ENCODE assay signal across 1 cellular context in genomic region chr1:151008244-151009205, GRCh38.
TF ChIP-seq lines count a peak whose summit lies in the region.

A gene with protein sequence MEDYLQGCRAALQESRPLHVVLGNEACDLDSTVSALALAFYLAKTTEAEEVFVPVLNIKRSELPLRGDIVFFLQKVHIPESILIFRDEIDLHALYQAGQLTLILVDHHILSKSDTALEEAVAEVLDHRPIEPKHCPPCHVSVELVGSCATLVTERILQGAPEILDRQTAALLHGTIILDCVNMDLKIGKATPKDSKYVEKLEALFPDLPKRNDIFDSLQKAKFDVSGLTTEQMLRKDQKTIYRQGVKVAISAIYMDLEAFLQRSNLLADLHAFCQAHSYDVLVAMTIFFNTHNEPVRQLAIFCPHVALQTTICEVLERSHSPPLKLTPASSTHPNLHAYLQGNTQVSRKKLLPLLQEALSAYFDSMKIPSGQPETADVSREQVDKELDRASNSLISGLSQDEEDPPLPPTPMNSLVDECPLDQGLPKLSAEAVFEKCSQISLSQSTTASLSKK (plus strand): TSS chr1:151008449. CDS start chr1:151008633, 184 bp downstream.

TF ChIP-seq in K562, 482 proteins besides CTCF, POLR2A, EP300 and RAD21 (continued from another document and continues in another):
- TF ChIP-seq, protein P1, sequence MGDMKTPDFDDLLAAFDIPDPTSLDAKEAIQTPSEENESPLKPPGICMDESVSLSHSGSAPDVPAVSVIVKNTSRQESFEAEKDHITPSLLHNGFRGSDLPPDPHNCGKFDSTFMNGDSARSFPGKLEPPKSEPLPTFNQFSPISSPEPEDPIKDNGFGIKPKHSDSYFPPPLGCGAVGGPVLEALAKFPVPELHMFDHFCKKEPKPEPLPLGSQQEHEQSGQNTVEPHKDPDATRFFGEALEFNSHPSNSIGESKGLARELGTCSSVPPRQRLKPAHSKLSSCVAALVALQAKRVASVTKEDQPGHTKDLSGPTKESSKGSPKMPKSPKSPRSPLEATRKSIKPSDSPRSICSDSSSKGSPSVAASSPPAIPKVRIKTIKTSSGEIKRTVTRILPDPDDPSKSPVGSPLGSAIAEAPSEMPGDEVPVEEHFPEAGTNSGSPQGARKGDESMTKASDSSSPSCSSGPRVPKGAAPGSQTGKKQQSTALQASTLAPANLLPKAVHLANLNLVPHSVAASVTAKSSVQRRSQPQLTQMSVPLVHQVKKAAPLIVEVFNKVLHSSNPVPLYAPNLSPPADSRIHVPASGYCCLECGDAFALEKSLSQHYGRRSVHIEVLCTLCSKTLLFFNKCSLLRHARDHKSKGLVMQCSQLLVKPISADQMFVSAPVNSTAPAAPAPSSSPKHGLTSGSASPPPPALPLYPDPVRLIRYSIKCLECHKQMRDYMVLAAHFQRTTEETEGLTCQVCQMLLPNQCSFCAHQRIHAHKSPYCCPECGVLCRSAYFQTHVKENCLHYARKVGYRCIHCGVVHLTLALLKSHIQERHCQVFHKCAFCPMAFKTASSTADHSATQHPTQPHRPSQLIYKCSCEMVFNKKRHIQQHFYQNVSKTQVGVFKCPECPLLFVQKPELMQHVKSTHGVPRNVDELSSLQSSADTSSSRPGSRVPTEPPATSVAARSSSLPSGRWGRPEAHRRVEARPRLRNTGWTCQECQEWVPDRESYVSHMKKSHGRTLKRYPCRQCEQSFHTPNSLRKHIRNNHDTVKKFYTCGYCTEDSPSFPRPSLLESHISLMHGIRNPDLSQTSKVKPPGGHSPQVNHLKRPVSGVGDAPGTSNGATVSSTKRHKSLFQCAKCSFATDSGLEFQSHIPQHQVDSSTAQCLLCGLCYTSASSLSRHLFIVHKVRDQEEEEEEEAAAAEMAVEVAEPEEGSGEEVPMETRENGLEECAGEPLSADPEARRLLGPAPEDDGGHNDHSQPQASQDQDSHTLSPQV (IDR thresholded peaks at IDR 0.05) = no peak
- TF ChIP-seq, protein P2, sequence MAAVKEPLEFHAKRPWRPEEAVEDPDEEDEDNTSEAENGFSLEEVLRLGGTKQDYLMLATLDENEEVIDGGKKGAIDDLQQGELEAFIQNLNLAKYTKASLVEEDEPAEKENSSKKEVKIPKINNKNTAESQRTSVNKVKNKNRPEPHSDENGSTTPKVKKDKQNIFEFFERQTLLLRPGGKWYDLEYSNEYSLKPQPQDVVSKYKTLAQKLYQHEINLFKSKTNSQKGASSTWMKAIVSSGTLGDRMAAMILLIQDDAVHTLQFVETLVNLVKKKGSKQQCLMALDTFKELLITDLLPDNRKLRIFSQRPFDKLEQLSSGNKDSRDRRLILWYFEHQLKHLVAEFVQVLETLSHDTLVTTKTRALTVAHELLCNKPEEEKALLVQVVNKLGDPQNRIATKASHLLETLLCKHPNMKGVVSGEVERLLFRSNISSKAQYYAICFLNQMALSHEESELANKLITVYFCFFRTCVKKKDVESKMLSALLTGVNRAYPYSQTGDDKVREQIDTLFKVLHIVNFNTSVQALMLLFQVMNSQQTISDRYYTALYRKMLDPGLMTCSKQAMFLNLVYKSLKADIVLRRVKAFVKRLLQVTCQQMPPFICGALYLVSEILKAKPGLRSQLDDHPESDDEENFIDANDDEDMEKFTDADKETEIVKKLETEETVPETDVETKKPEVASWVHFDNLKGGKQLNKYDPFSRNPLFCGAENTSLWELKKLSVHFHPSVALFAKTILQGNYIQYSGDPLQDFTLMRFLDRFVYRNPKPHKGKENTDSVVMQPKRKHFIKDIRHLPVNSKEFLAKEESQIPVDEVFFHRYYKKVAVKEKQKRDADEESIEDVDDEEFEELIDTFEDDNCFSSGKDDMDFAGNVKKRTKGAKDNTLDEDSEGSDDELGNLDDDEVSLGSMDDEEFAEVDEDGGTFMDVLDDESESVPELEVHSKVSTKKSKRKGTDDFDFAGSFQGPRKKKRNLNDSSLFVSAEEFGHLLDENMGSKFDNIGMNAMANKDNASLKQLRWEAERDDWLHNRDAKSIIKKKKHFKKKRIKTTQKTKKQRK (IDR thresholded peaks at IDR 0.05; ENCODE audit: borderline replicate concordance, low read depth, low read length) = no peak
- no peak for TF ChIP-seq SMAD2 (IDR thresholded peaks at IDR 0.05; ENCODE audit: low read depth, low read length)
- TF ChIP-seq, protein P3, sequence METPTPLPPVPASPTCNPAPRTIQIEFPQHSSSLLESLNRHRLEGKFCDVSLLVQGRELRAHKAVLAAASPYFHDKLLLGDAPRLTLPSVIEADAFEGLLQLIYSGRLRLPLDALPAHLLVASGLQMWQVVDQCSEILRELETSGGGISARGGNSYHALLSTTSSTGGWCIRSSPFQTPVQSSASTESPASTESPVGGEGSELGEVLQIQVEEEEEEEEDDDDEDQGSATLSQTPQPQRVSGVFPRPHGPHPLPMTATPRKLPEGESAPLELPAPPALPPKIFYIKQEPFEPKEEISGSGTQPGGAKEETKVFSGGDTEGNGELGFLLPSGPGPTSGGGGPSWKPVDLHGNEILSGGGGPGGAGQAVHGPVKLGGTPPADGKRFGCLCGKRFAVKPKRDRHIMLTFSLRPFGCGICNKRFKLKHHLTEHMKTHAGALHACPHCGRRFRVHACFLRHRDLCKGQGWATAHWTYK (CRISPR knock-in tag; IDR thresholded peaks at IDR 0.05) = peak; percentile 56; the same call in 1 of the 2 replicates
- 0 out of 2 replicates have a peak, but pooled peaks have one; percentile 29 for TF ChIP-seq THAP12 (CRISPR knock-in tag; IDR thresholded peaks at IDR 0.05)
- no peak; the same call in none of the 2 replicates for TF ChIP-seq SMAD4 (CRISPR knock-in tag; conservative IDR thresholded peaks at IDR 0.05)
- no peak; the same call in 1 of the 2 replicates for TF ChIP-seq CBFB (CRISPR knock-in tag; IDR thresholded peaks at IDR 0.05)
- TF ChIP-seq ZNF324 (CRISPR knock-in tag; IDR thresholded peaks at IDR 0.05) = no peak
- no peak for TF ChIP-seq ZNF644 (tag; IDR thresholded peaks at IDR 0.05; ENCODE audit: low read depth)
- TF ChIP-seq GABPB1 (CRISPR knock-in tag; IDR thresholded peaks at IDR 0.05) = peak; percentile 81
- no peak for TF ChIP-seq ETV6 (IDR thresholded peaks at IDR 0.05; ENCODE audit: borderline replicate concordance in 1 of 2, low read depth in 2 of 2, low read length in 1 of 2)
- no peak for TF ChIP-seq ETV6 (CRISPR knock-in tag; IDR thresholded peaks at IDR 0.05; ENCODE audit: borderline replicate concordance)
- peak; percentile 87 to 89 for TF ChIP-seq NRF1 (conservative IDR thresholded peaks at IDR 0.05 in 1 of 2, IDR thresholded peaks at IDR 0.05 in 1 of 2)
- TF ChIP-seq SLC30A9 (CRISPR knock-in tag; IDR thresholded peaks at IDR 0.05) = no peak
- TF ChIP-seq ETS1 (conservative IDR thresholded peaks at IDR 0.05; ENCODE audit: control insufficient read depth, low read depth, low read length) = peak; percentile 83
- TF ChIP-seq MCM3 (IDR thresholded peaks at IDR 0.05) = no peak
- TF ChIP-seq OTX1 (CRISPR knock-in tag; IDR thresholded peaks at IDR 0.05) = no peak
- TF ChIP-seq KLF16 (IDR thresholded peaks at IDR 0.05) = no peak
- no peak for TF ChIP-seq JUND (IDR thresholded peaks at IDR 0.05; ENCODE audit: borderline replicate concordance, low read depth, low read length)
- TF ChIP-seq JUND (tag; IDR thresholded peaks at IDR 0.05; ENCODE audit: borderline replicate concordance, low read depth, low read length) = no peak
- no peak for TF ChIP-seq E2F3 (CRISPR knock-in tag; IDR thresholded peaks at IDR 0.05)
- TF ChIP-seq HBP1 (CRISPR knock-in tag; IDR thresholded peaks at IDR 0.05) = no peak
- no peak for TF ChIP-seq ZNF23 (CRISPR knock-in tag; IDR thresholded peaks at IDR 0.05)
- TF ChIP-seq, protein P4, sequence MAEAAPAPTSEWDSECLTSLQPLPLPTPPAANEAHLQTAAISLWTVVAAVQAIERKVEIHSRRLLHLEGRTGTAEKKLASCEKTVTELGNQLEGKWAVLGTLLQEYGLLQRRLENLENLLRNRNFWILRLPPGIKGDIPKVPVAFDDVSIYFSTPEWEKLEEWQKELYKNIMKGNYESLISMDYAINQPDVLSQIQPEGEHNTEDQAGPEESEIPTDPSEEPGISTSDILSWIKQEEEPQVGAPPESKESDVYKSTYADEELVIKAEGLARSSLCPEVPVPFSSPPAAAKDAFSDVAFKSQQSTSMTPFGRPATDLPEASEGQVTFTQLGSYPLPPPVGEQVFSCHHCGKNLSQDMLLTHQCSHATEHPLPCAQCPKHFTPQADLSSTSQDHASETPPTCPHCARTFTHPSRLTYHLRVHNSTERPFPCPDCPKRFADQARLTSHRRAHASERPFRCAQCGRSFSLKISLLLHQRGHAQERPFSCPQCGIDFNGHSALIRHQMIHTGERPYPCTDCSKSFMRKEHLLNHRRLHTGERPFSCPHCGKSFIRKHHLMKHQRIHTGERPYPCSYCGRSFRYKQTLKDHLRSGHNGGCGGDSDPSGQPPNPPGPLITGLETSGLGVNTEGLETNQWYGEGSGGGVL (CRISPR knock-in tag; IDR thresholded peaks at IDR 0.05) = no peak
- no peak for TF ChIP-seq ZNF707 (CRISPR knock-in tag; conservative IDR thresholded peaks at IDR 0.05)
- peak; percentile 57; the same call in 1 of the 2 replicates for TF ChIP-seq ZNF263 (CRISPR knock-in tag; IDR thresholded peaks at IDR 0.05; ENCODE audit: borderline replicate concordance)
- TF ChIP-seq ZNF316 (IDR thresholded peaks at IDR 0.05) = peak; percentile 5; the same call in 1 of the 2 replicates
- TF ChIP-seq, protein P5, sequence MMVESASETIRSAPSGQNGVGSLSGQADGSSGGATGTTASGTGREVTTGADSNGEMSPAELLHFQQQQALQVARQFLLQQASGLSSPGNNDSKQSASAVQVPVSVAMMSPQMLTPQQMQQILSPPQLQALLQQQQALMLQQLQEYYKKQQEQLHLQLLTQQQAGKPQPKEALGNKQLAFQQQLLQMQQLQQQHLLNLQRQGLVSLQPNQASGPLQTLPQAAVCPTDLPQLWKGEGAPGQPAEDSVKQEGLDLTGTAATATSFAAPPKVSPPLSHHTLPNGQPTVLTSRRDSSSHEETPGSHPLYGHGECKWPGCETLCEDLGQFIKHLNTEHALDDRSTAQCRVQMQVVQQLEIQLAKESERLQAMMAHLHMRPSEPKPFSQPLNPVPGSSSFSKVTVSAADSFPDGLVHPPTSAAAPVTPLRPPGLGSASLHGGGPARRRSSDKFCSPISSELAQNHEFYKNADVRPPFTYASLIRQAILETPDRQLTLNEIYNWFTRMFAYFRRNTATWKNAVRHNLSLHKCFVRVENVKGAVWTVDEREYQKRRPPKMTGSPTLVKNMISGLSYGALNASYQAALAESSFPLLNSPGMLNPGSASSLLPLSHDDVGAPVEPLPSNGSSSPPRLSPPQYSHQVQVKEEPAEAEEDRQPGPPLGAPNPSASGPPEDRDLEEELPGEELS (CRISPR knock-in tag; IDR thresholded peaks at IDR 0.05; ENCODE audit: borderline replicate concordance) = no peak
- no peak for TF ChIP-seq HNRNPH1 (optimal IDR thresholded peaks at IDR 0.05; ENCODE audit: low read depth, low read length)
- no peak for TF ChIP-seq CCAR2 (IDR thresholded peaks at IDR 0.05; ENCODE audit: low read depth, low read length)
- TF ChIP-seq ZNF830 (CRISPR knock-in tag; IDR thresholded peaks at IDR 0.05) = no peak
- no peak for TF ChIP-seq KAT8 (IDR thresholded peaks at IDR 0.05; ENCODE audit: low read depth)
- peak; percentile 85; the same call in 1 of the 2 replicates for TF ChIP-seq SPI1 (IDR thresholded peaks at IDR 0.05; ENCODE audit: borderline replicate concordance, low read depth, low read length)
- no peak for TF ChIP-seq CREBBP (IDR thresholded peaks at IDR 0.05; ENCODE audit: low read depth, low read length)
- TF ChIP-seq HNRNPL (IDR thresholded peaks at IDR 0.05; ENCODE audit: low read depth, low read length) = no peak
- TF ChIP-seq PCBP2 (IDR thresholded peaks at IDR 0.05; ENCODE audit: low read depth, low read length, poor library complexity, severe bottlenecking) = no peak
- TF ChIP-seq ZFP30 (CRISPR knock-in tag; IDR thresholded peaks at IDR 0.05; ENCODE audit: borderline replicate concordance) = no peak
- TF ChIP-seq PURB (CRISPR knock-in tag; IDR thresholded peaks at IDR 0.05; ENCODE audit: low read depth) = no peak
- no peak for TF ChIP-seq ZFP91 (CRISPR knock-in tag; IDR thresholded peaks at IDR 0.05)
